ENCODE assay signal across 9 cellular contexts in the genomic region with DNA sequence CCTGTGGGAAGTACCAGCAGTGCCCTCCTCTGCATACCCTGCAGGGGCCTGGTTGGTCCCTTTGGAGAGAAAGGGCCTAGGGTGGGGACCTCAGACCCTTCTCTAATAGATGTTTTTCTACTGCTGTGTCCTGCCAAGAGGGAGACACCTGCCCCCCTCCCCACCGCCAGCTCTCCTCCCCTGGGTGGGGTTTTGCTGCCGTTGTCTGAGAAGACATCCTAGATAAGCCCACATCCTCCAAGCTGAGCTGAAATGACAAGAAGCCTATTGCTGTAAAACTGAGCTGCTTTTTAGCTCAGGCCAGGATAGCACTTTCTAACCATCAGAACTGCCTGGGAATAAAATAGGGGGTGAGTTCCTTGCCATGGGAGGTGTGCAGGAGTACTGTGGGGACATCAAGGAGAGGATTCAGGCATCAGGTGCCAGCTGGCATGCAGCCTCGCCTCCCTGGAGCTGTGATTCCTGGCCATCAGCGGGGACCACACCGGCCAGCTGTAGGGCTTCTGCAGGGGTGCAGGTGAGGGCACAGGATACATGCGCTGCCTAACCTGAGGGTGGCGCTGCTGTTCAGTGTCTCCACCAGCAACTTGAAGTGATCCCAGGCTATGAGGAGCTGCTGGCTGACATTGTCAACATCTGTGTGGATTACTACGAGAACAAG. TPM values are rescaled to one million over a fixed set of nuclear protein-coding genes. Genes with fewer than 3 reads are reported as not detected.
DNase-seq lines count a peak whose midpoint lies in the region; ATAC-seq, FAIRE-seq and TF ChIP-seq lines count a peak whose summit lies in the region.
"Had no signal": no experiment of that assay in that cellular context is flagged by ENCODE, and none has a peak within 500 bp of the region (broad histone marks: within the 10 kb centered on the region; RNA-seq: fewer than 3 reads in every experiment).

No MANE protein-coding gene starts in this region.

- H3K4me2 ChIP-seq in neural progenitor cell: no peak overlapping the region

- H3K9me3 ChIP-seq in neural progenitor cell (ENCODE audit: low read depth) (no peaks in the 10 kb centered on the region), small intestine (ENCODE audit: control insufficient read depth, low read depth) (no peaks in the 10 kb centered on the region)

- H3K4me3 ChIP-seq in astrocyte of the spinal cord (ENCODE audit: low read depth, low read length) (no peak overlapping the region), neural progenitor cell (no peak overlapping the region), small intestine (ENCODE audit: low read depth in 1 of 2, low read length in 2 of 2) (no peak overlapping the region)

- no peak overlapping the region for H3K27ac Mint-ChIP-seq in neural progenitor cell

- H3K4me1 Mint-ChIP-seq in neural progenitor cell: peaks cover 3% of the 10 kb centered on the region

- no peaks in the 10 kb centered on the region for H3F3A ChIP-seq in neural progenitor cell (ENCODE audit: low read depth)

- H3K27ac ChIP-seq in neural progenitor cell (no peak overlapping the region), small intestine (ENCODE audit: low read depth in 1 of 2, low read length in 1 of 2) (no peak overlapping the region)

- H2AFZ ChIP-seq in neural progenitor cell (replicated peaks): no peak overlapping the region

- in situ Hi-C loops in astrocyte of the spinal cord (cut with HindIII; ENCODE audit: low sequenced_read_pairs): no loop called here

- H3K9me3 Mint-ChIP-seq in neural progenitor cell: no peaks in the 10 kb centered on the region

- H3K27me3 Mint-ChIP-seq in neural progenitor cell (ENCODE audit: insufficient read depth, low read depth): peaks cover 3% of the 10 kb centered on the region

- DNase-seq in astrocyte of the spinal cord (ENCODE audit: low read depth, low spot score): no peak
- DNase-seq in neural progenitor cell (ENCODE audit: low spot score): peak; percentile 63
- DNase-seq in NCI-H2107 (lab: John Stamatoyannopoulos, UW): no peak
- DNase-seq in NCI-H1694 treated with DMSO at 0.1 percent for 48 hours (lab: John Stamatoyannopoulos, UW): no peak
- no peak for DNase-seq in midbrain (lab: John Stamatoyannopoulos, UW)
- DNase-seq in small intestine: no peak

- H3K79me2 ChIP-seq in neural progenitor cell (ENCODE audit: low read depth): no peaks in the 10 kb centered on the region

- H3K36me3 Mint-ChIP-seq in neural progenitor cell: peaks cover 7% of the 10 kb centered on the region

- ATAC-seq in SK-N-SH treated with all-trans-retinoic acid at 6 μM for 48 hours: 0 out of 3 replicates have a peak, but pooled peaks have one; percentile 33

- H3K4me3 Mint-ChIP-seq in neural progenitor cell: no peak overlapping the region

- H3K27me3 ChIP-seq in neural progenitor cell (no peaks in the 10 kb centered on the region), small intestine (ENCODE audit: control insufficient read depth in 2 of 2, insufficient read depth in 2 of 2, low read length in 2 of 2) (no peaks in the 10 kb centered on the region)

- TF ChIP-seq CTCF in GM12872 (IDR thresholded peaks at IDR 0.05; ENCODE audit: insufficient read depth, low read depth, low read length) (peak; percentile 40; the same call in 1 of the 3 replicates), astrocyte of the spinal cord (IDR thresholded peaks at IDR 0.05; ENCODE audit: low read depth, low read length) (peak; percentile 5), neural progenitor cell (IDR thresholded peaks at IDR 0.05) (peak; percentile 60)

- H3K36me3 ChIP-seq in neural progenitor cell (no peaks in the 10 kb centered on the region), small intestine (ENCODE audit: control insufficient read depth in 2 of 2, insufficient read depth in 2 of 2, low read length in 2 of 2) (no peaks in the 10 kb centered on the region)

- FAIRE-seq in small intestine (lab: Jason Lieb, UNC): no peak
- FAIRE-seq: astrocyte had no signal

- no peak overlapping the region for H3K9ac ChIP-seq in neural progenitor cell

- WGBS in small intestine, 3 donors: 71 to 88% (median 83%) methylated on average over 8 of the region's 8 CpGs

- H4K20me1 ChIP-seq in neural progenitor cell (ENCODE audit: low read depth): no peaks in the 10 kb centered on the region

- H3K4me1 ChIP-seq in neural progenitor cell (no peaks in the 10 kb centered on the region), small intestine (ENCODE audit: control insufficient read depth in 2 of 2, insufficient read depth in 1 of 2, low read depth in 1 of 2, low read length in 1 of 2) (no peaks in the 10 kb centered on the region)

TF ChIP-seq in SK-N-SH treated with all-trans-retinoic acid at 6 μM for 48 hours, 23 proteins besides CTCF, POLR2A, EP300 and RAD21:
- TF ChIP-seq RARB (CRISPR knock-in tag; IDR thresholded peaks at IDR 0.05) (no peak), ZNF8 (CRISPR knock-in tag; IDR thresholded peaks at IDR 0.05) (no peak), TCF4 (CRISPR knock-in tag; IDR thresholded peaks at IDR 0.05; ENCODE audit: borderline replicate concordance) (no peak), ESRRG (CRISPR knock-in tag; IDR thresholded peaks at IDR 0.05) (no peak), CSDC2 (CRISPR knock-in tag; IDR thresholded peaks at IDR 0.05) (no peak), BACH2 (CRISPR knock-in tag; IDR thresholded peaks at IDR 0.05; ENCODE audit: borderline replicate concordance) (no peak)
- TF ChIP-seq, protein P1, sequence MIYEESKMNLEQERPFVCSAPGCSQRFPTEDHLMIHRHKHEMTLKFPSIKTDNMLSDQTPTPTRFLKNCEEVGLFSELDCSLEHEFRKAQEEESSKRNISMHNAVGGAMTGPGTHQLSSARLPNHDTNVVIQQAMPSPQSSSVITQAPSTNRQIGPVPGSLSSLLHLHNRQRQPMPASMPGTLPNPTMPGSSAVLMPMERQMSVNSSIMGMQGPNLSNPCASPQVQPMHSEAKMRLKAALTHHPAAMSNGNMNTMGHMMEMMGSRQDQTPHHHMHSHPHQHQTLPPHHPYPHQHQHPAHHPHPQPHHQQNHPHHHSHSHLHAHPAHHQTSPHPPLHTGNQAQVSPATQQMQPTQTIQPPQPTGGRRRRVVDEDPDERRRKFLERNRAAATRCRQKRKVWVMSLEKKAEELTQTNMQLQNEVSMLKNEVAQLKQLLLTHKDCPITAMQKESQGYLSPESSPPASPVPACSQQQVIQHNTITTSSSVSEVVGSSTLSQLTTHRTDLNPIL (CRISPR knock-in tag; IDR thresholded peaks at IDR 0.05; ENCODE audit: low read depth): no peak
- TF ChIP-seq, protein P2, sequence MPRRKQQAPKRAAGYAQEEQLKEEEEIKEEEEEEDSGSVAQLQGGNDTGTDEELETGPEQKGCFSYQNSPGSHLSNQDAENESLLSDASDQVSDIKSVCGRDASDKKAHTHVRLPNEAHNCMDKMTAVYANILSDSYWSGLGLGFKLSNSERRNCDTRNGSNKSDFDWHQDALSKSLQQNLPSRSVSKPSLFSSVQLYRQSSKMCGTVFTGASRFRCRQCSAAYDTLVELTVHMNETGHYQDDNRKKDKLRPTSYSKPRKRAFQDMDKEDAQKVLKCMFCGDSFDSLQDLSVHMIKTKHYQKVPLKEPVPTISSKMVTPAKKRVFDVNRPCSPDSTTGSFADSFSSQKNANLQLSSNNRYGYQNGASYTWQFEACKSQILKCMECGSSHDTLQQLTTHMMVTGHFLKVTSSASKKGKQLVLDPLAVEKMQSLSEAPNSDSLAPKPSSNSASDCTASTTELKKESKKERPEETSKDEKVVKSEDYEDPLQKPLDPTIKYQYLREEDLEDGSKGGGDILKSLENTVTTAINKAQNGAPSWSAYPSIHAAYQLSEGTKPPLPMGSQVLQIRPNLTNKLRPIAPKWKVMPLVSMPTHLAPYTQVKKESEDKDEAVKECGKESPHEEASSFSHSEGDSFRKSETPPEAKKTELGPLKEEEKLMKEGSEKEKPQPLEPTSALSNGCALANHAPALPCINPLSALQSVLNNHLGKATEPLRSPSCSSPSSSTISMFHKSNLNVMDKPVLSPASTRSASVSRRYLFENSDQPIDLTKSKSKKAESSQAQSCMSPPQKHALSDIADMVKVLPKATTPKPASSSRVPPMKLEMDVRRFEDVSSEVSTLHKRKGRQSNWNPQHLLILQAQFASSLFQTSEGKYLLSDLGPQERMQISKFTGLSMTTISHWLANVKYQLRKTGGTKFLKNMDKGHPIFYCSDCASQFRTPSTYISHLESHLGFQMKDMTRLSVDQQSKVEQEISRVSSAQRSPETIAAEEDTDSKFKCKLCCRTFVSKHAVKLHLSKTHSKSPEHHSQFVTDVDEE (CRISPR knock-in tag; IDR thresholded peaks at IDR 0.05): no peak

RNA-seq across cellular contexts. Expression of a gene that starts 37.9 kb away (rescaled TPM):
- total RNA-seq in neural progenitor cell (ENCODE audit: low replicate concordance): 70.2 and 125 TPM in 2 replicates
- polyA plus RNA-seq in small intestine: 10 to 100 TPM in 1 of 3 donors, 1 to 10 TPM in 2; 6.3 to 10.8 (median 9.7) TPM

Comparison
In these comparisons a context has a peak if more than half of its experiments do, and no peak if none do; other contexts are left out.
1. CTCF ChIP-seq: peak in every context shown above with its lines; median percentile 60 in neural progenitor cell; 40 in GM12872; 5 in astrocyte of the spinal cord.